In the genomic region with DNA sequence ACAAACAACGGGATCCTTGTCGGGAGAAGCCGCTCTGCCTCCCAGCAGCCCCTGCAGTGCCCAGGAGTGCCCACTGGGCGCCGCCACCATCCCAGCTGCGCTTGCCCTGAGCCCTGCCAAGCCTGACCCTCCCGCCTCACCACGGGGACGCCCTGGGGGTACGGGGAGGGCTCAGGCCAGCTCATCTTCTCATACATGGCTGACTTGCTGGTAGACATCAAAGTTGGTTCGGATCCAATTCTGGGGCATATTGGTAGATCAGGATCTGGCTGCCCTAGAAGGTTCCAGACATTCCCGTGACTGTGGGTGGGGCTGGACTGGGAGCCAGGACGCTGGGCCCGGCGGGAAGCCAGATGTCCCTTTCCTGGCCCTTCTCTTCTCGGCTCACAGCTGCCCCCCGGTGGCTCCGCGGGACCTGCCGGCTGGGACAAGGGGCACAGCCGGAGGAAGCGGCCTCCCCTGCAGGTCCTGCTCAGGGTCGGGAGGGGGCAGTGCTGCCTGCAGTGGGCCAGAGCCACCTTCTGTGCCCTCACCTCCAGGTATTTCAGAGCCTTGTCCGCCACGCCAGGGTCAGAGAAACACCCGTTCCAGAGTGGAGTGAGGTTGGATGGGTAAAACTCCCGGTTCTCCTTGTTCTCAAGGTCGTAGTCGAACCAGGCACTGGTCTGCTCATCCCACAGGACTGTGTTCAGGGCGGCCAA, we compare ENCODE assay signal across 8 cellular contexts. TPM values are rescaled to one million over a fixed set of nuclear protein-coding genes. Genes with fewer than 3 reads are reported as not detected.
DNase-seq lines count a peak whose midpoint lies in the region; ATAC-seq, FAIRE-seq and TF ChIP-seq lines count a peak whose summit lies in the region.

No MANE protein-coding gene starts in this region.

- intact Hi-C loops in kidney (cut with DNase I), result loop anchor here (2.0 kb wide), 1 partner anchor 267 kb away; a partner anchor contains a TSS

- TF ChIP-seq RAD21 in A549 (conservative IDR thresholded peaks at IDR 0.05 in 1 of 2, IDR thresholded peaks at IDR 0.05 in 1 of 2), result peak; percentile 74 to 78

- WGBS in A549 (ENCODE audit: missing lambda C conversion rate), result 13% methylated on average over 9 of the region's 30 CpGs

- H3K4me1 ChIP-seq in A549, result peaks cover 11% of the 10 kb centered on the region; the same call in 1 of the 3 replicates
- peaks cover 0 to 7% of the 10 kb centered on the region in 2 donors for H3K4me1 ChIP-seq in kidney (ENCODE audit: control insufficient read depth in 1 of 2, insufficient read depth in 1 of 2, low read depth in 1 of 2, low read length in 2 of 2)

- FAIRE-seq in A549 (lab: Jason Lieb, UNC) (no peak), kidney (lab: Jason Lieb, UNC) (peak; percentile 46)

- ATAC-seq in A549, result peak; percentile 96
- ATAC-seq in GM18861 (IDR thresholded peaks at IDR 0.05; ENCODE audit: unreplicated experiment), result peak; percentile 73
- peak; percentile 69 for ATAC-seq in HG03159 (IDR thresholded peaks at IDR 0.05; ENCODE audit: unreplicated experiment)
- peak; percentile 90 to 93 for ATAC-seq in activated CD4-positive, CD25-positive, alpha-beta regulatory T cell treated with anti-CD3 and anti-CD28 coated beads, Interleukin-2, amount 50 U/mL, for 24 hours

- TF ChIP-seq POLR2A in A549 (IDR thresholded peaks at IDR 0.05; ENCODE audit: low read length), result no peak

- H3K9me3 ChIP-seq in A549 (no peaks in the 10 kb centered on the region), kidney (ENCODE audit: control insufficient read depth in 1 of 2, low read length in 2 of 2) (no peaks in the 10 kb centered on the region)

- peak overlapping the region; percentile 34 for H3K4me3 ChIP-seq in A549
- peak overlapping the region; percentile 36 to 45 for H3K4me3 ChIP-seq in kidney (ENCODE audit: low read length in 2 of 2)

- peak overlapping the region; percentile 91 to 99 for H3K27ac ChIP-seq in A549
- H3K27ac ChIP-seq in kidney (ENCODE audit: low read depth in 2 of 2, low read length in 2 of 2), result peak overlapping the region; percentile 80 to 84

- no peaks in the 10 kb centered on the region for H3K36me3 ChIP-seq in kidney (ENCODE audit: control insufficient read depth in 1 of 2, insufficient read depth in 2 of 2, low read length in 2 of 2)

- CTCF ChIA-PET in A549 (lab: Yijun Ruan, JAX), result interaction anchor here (0.6 to 5.3 kb wide), 63 partner anchors 9 to 902 kb away, joined by 3 to 61 read pairs (median 4); a partner anchor contains a TSS

- POLR2A ChIA-PET in A549 (lab: Yijun Ruan, JAX), result interaction anchor here (0.6 to 1.2 kb wide), 5 partner anchors 11 to 395 kb away, joined by 3 to 9 read pairs (median 4); a partner anchor contains a TSS

- DNase-seq in A549 (ENCODE audit: low read depth in 1 of 2, low spot score in 1 of 2) (peak; percentile 79 to 93), NCI-H2227 treated with DMSO at 0.1 percent for 48 hours (lab: John Stamatoyannopoulos, UW) (peak; percentile 30), cerebellar cortex (ENCODE audit: low spot score) (peak; percentile 90), kidney (peak; percentile 99)
- DNase-seq in stimulated activated CD4-positive, alpha-beta T cell treated with anti-CD3 and anti-CD28 coated beads, Interleukin-12 subunit alpha, Interleukin-12 subunit beta, amount 100 ng/mL, for 4 hours, result peak; percentile 77

- H3K4me2 ChIP-seq in A549, result peak overlapping the region; percentile 69

- peak overlapping the region in 1 of 2 donors; percentile 10 for H3K9ac ChIP-seq in kidney (ENCODE audit: low read length in 2 of 2)

- no peak for TF ChIP-seq EP300 in A549 (IDR thresholded peaks at IDR 0.05)

- TF ChIP-seq CTCF in A549 (IDR thresholded peaks at IDR 0.05) (peak; percentile 86), kidney (IDR thresholded peaks at IDR 0.05; ENCODE audit: borderline replicate concordance, extremely low read depth, insufficient read depth) (peak; percentile 98)

TF ChIP-seq in A549, 52 proteins besides CTCF, POLR2A, EP300 and RAD21:
- no peak for TF ChIP-seq ZNF302 (CRISPR knock-in tag; IDR thresholded peaks at IDR 0.05)
- no peak for TF ChIP-seq KDM5A (IDR thresholded peaks at IDR 0.05)
- no peak for TF ChIP-seq NR3C1 (IDR thresholded peaks at IDR 0.05)
- TF ChIP-seq SMC3 (IDR thresholded peaks at IDR 0.05), result peak; percentile 83
- TF ChIP-seq, protein P1, sequence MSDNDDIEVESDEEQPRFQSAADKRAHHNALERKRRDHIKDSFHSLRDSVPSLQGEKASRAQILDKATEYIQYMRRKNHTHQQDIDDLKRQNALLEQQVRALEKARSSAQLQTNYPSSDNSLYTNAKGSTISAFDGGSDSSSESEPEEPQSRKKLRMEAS (IDR thresholded peaks at IDR 0.05), result peak; percentile 60; the same call in 1 of the 2 replicates
- TF ChIP-seq, protein P2, sequence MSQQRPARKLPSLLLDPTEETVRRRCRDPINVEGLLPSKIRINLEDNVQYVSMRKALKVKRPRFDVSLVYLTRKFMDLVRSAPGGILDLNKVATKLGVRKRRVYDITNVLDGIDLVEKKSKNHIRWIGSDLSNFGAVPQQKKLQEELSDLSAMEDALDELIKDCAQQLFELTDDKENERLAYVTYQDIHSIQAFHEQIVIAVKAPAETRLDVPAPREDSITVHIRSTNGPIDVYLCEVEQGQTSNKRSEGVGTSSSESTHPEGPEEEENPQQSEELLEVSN (IDR thresholded peaks at IDR 0.05; ENCODE audit: borderline replicate concordance, low read depth), result no peak
- TF ChIP-seq MYC (IDR thresholded peaks at IDR 0.05; ENCODE audit: borderline replicate concordance, low read length), result no peak; the same call in 1 of the 2 replicates
- no peak for TF ChIP-seq EHMT2 (IDR thresholded peaks at IDR 0.05; ENCODE audit: low read depth)
- TF ChIP-seq CBX8 (IDR thresholded peaks at IDR 0.05), result no peak
- TF ChIP-seq ESRRA (IDR thresholded peaks at IDR 0.05; ENCODE audit: borderline replicate concordance, low read length), result no peak
- TF ChIP-seq JUN (IDR thresholded peaks at IDR 0.05), result peak in 1 of 2 experiments; percentile 42; a peak in 1 of 5 replicates
- TF ChIP-seq CBX2 (IDR thresholded peaks at IDR 0.05; ENCODE audit: borderline replicate concordance, low read depth), result no peak
- TF ChIP-seq FOSL2 (IDR thresholded peaks at IDR 0.05), result no peak
- TF ChIP-seq FOSL2 (CRISPR knock-in tag; IDR thresholded peaks at IDR 0.05), result no peak
- TF ChIP-seq SREBF2 (IDR thresholded peaks at IDR 0.05), result no peak
- no peak for TF ChIP-seq MAZ (IDR thresholded peaks at IDR 0.05; ENCODE audit: borderline replicate concordance, low read depth, low read length)
- TF ChIP-seq RFX5 (IDR thresholded peaks at IDR 0.05), result no peak

RNA-seq across cellular contexts. Expression of a gene that starts 10.6 kb away (rescaled TPM):
- not detected in 2 replicates for polyA plus RNA-seq in A549 (2011; rRNA removed)
- polyA plus RNA-seq in A549 (2012; cell fraction: cytosol; rRNA removed), result not detected in 2 replicates
- not detected in 2 replicates for polyA plus RNA-seq in A549 (2012; cell fraction: nucleus; rRNA removed)
- 0.03 to 0.06 TPM in 2 of 3 replicates, not detected in the other for polyA plus RNA-seq in A549 (2017; fragmentation: RNase III; extraction: RNeasy Plus Mini Kit Qiagen cat#74134 plus additional on column Dnase treatment)
- polyA minus RNA-seq in A549 (2011; rRNA and poly(A)+ RNA removed), result not detected in 2 replicates
- 1.0 TPM for total RNA-seq in kidney
- 10.2 TPM for polyA plus RNA-seq in kidney (ENCODE audit: insufficient read depth, low read depth, low replicate concordance)

Comparison
In these comparisons a context has a peak if more than half of its experiments do, and no peak if none do; other contexts are left out.
1. Peak in every context shown above with its lines: DNase-seq, ATAC-seq, H3K4me3 ChIP-seq and H3K27ac ChIP-seq.
2. DNase-seq: peak in every context shown above with its lines; median percentile 99 in kidney; 90 in cerebellar cortex; 86 in A549; 77 in stimulated activated CD4-positive, alpha-beta T cell treated with anti-CD3 and anti-CD28 coated beads, Interleukin-12 subunit alpha, Interleukin-12 subunit beta, amount 100 ng/mL, for 4 hours; 30 in NCI-H2227 treated with DMSO at 0.1 percent for 48 hours.
3. RNA of a gene that starts 10.6 kb away (polyA plus RNA-seq): 10.2 TPM in kidney (single experiment); 0.03 to 0.06 TPM in A549; every median in the first group is over 10 times any median in the second.